Comparison of ENCODE assay signal across 22 cellular contexts in genomic region chr3:127718916-127719290, GRCh38.
"Had no signal": no experiment of that assay in that cellular context is flagged by ENCODE, and none has a peak within 500 bp of the region (broad histone marks: within the 10 kb centered on the region; RNA-seq: fewer than 3 reads in every experiment).

No MANE protein-coding gene starts in this region.

- H3K36me3 Mint-ChIP-seq: activated naive CD8-positive, alpha-beta T cell treated with anti-CD3 and anti-CD28 coated beads, Interleukin-2, amount 10 ng/mL, durations not matched to agents 7 days and 5 days had no signal

- H3K27me3 ChIP-seq: sigmoid colon, thyroid gland had no signal

- H3K9me3 ChIP-seq: sigmoid colon, thyroid gland had no signal

- H3K4me1 ChIP-seq: parathyroid adenoma had no signal

- H3K36me3 ChIP-seq: thyroid gland had no signal

- H3K27ac Mint-ChIP-seq: activated naive CD4-positive, alpha-beta T cell treated with anti-CD3 and anti-CD28 coated beads for 36 hours; activated naive CD8-positive, alpha-beta T cell treated with anti-CD3 and anti-CD28 coated beads, Interleukin-2, amount 10 ng/mL, durations not matched to agents 7 days and 5 days; activated T-helper 2 cell treated with anti-CD3 and anti-CD28 coated beads, Interferon-gamma antibody, Interleukin-2, Interleukin-4, amounts not matched to agents 10 μg/mL and 5 μg/mL and 100 μg/mL, durations not matched to agents 14 hours and 24 hours and 36 hours; nephron progenitor cell had no signal

- H3K4me1 Mint-ChIP-seq: activated naive CD8-positive, alpha-beta T cell treated with anti-CD3 and anti-CD28 coated beads, Interleukin-2, amount 10 ng/mL, durations not matched to agents 7 days and 5 days had no signal

- H3K9me3 Mint-ChIP-seq: activated naive CD4-positive, alpha-beta T cell treated with anti-CD3 and anti-CD28 coated beads for 36 hours; activated naive CD8-positive, alpha-beta T cell treated with anti-CD3 and anti-CD28 coated beads, Interleukin-2, amount 10 ng/mL, durations not matched to agents 7 days and 5 days; activated T-cell treated with anti-CD3 and anti-CD28 coated beads, Interleukin-2, amount 50 U/mL, for 4 hours; activated T-helper 2 cell treated with anti-CD3 and anti-CD28 coated beads, Interferon-gamma antibody, Interleukin-2, Interleukin-4, amounts not matched to agents 10 μg/mL and 5 μg/mL and 100 μg/mL, durations not matched to agents 14 hours and 24 hours and 36 hours had no signal

- H3K4me3 Mint-ChIP-seq: activated naive CD4-positive, alpha-beta T cell treated with anti-CD3 and anti-CD28 coated beads for 36 hours; activated naive CD8-positive, alpha-beta T cell treated with anti-CD3 and anti-CD28 coated beads, Interleukin-2, amount 10 ng/mL, durations not matched to agents 7 days and 5 days; activated T-cell treated with anti-CD3 and anti-CD28 coated beads, Interleukin-2, amount 50 U/mL, for 4 hours; nephron progenitor cell had no signal

- ATAC-seq: activated T-cell treated with anti-CD3 and anti-CD28 coated beads, Interleukin-2, amount 50 U/mL, for 4 hours had no signal

- DNase-seq: activated CD4-positive, alpha-beta T cell treated with anti-CD3 and anti-CD28 coated beads for 1 hour; activated CD8-positive, alpha-beta memory T cell treated with anti-CD3 and anti-CD28 coated beads for 24 hours; activated CD8-positive, alpha-beta memory T cell treated with anti-CD3 and anti-CD28 coated beads, Interleukin-2, amount 50 U/mL, for 4 hours; activated naive CD4-positive, alpha-beta T cell treated with anti-CD3 and anti-CD28 coated beads for 36 hours; activated T-cell treated with anti-CD3 and anti-CD28 coated beads, Interleukin-2, amount 50 U/mL, for 4 hours; amniotic stem cell; cortex of kidney; hippocampal formation; kidney glomerular epithelial cell; nephron progenitor cell; nucleus accumbens; stimulated activated CD4-positive, alpha-beta T cell treated with anti-CD3 and anti-CD28 coated beads, Interleukin-4, amount 100 ng/mL, for 1 hour; stimulated activated naive CD4-positive, alpha-beta T cell; substantia nigra; T-helper 1 cell; thyroid gland had no signal

- H3K27ac ChIP-seq: epithelial cell of prostate, parathyroid adenoma, thyroid gland had no signal

- H3K4me3 ChIP-seq: sigmoid colon, smooth muscle cell, thyroid gland had no signal
